In the genomic region with DNA sequence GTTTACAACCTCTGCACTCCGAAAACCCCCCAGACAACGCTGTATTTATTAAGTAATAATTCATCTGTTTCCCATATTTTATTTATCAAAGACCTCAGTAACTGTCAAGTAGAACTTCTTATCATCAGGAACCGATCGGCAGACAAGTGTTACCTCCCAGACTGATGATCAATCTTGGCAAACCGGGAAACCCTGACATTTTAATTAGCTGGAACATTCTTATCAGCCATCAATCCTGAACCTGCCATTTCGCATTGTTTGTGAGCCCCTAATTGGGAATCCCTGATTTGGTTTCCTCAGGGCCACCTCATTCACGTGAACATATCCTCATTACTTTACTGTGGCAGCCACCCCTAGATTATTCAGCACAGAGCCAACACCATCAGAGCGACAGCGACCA, we compare ENCODE assay signal across 19 cellular contexts.
"Had no signal": no experiment of that assay in that cellular context is flagged by ENCODE, and none has a peak within 500 bp of the region (broad histone marks: within the 10 kb centered on the region; RNA-seq: fewer than 3 reads in every experiment).

No MANE protein-coding gene starts in this region.

- DNase-seq: cortex of kidney; dorsolateral prefrontal cortex; effector memory CD4-positive, alpha-beta T cell; foreskin keratinocyte; immature natural killer cell; kidney; left cardiac atrium; left ventricle myocardium inferior; lower lobe of right lung; natural killer cell; pancreas; right lobe of liver; stimulated activated CD4-positive, alpha-beta T cell treated with anti-CD3 and anti-CD28 coated beads, Interleukin-4, amount 100 ng/mL, for 1 hour; stimulated activated CD8-positive, alpha-beta memory T cell treated with anti-CD3 and anti-CD28 coated beads, Interleukin-4, amount 100 ng/mL, for 48 hours; upper lobe of right lung had no signal

- H3K4me1 ChIP-seq: foreskin keratinocyte, left ventricle myocardium inferior, lower lobe of right lung, prostate gland, right lobe of liver, tibial nerve, upper lobe of right lung had no signal

- H3K9me3 ChIP-seq: left ventricle myocardium inferior, lower lobe of right lung, pancreas, prostate gland, right lobe of liver, upper lobe of right lung had no signal

- H3K4me3 ChIP-seq: dorsolateral prefrontal cortex, left ventricle myocardium inferior, lower lobe of right lung, pancreas, prostate gland, right lobe of liver, tibial nerve, upper lobe of right lung had no signal

- ATAC-seq: foreskin keratinocyte; left cardiac atrium; lower lobe of right lung; natural killer cell; right lobe of liver; stimulated activated effector memory CD8-positive, alpha-beta T cell treated with anti-CD3 and anti-CD28 coated beads, Interleukin-12 subunit alpha, Interleukin-12 subunit beta, amount 100 ng/mL, for 72 hours; upper lobe of right lung had no signal

- H3K27ac ChIP-seq: dorsolateral prefrontal cortex, epithelial cell of prostate, foreskin keratinocyte, left ventricle myocardium inferior, lower lobe of right lung, pancreas, prostate gland, right lobe of liver, tibial nerve, upper lobe of right lung had no signal

- H3K36me3 ChIP-seq: left ventricle myocardium inferior, lower lobe of right lung, pancreas, prostate gland, right lobe of liver, tibial nerve, upper lobe of right lung had no signal

- H3K27me3 ChIP-seq: foreskin keratinocyte, pancreas, right lobe of liver, tibial nerve, upper lobe of right lung had no signal

- FAIRE-seq: kidney, pancreas had no signal
